Comparison of ENCODE assay signal across 9 cellular contexts in the genomic region with DNA sequence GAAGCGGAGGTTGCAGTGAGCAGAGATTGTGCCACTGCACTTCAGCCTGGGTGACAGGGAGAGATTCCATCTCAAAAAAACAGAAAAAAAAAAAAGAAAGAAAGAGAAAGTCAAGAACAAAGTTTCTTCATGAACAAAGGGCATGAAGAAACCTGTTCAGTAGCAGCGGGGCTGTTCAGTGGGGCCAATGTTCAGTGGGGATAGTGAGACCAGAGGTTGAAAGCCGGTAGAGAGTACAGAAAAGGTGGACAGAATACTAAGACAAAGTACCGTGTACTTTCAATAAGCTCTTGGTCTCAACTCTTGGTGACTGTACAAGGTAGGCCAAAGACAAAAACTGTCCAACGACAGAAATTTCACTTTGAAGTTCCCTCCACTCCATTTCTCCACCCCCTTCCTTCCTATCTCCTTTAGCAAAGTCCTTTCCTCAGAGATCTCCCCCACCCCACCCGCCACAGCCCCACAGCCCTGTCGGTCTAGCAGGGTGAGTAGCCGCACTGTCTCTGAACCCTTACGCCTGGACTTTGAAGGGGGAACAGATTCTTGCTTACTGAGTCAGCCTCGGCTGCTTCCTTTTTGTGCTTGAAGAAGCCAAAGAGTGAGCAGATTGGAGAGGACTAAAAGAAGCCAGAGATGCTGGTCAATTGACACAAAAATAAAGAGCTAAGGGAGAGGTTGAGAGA. TPM values are rescaled to one million over a fixed set of nuclear protein-coding genes. Genes with fewer than 3 reads are reported as not detected.
DNase-seq lines count a peak whose midpoint lies in the region; ATAC-seq and TF ChIP-seq lines count a peak whose summit lies in the region.
"Had no signal": no experiment of that assay in that cellular context is flagged by ENCODE, and none has a peak within 500 bp of the region (broad histone marks: within the 10 kb centered on the region; RNA-seq: fewer than 3 reads in every experiment).

No MANE protein-coding gene starts in this region.

- peaks cover 26% of the 10 kb centered on the region for H3K4me1 Mint-ChIP-seq in glutamatergic neuron (ENCODE audit: low read depth, unreplicated experiment)

- peak; percentile 20 for DNase-seq in 8988T
- peak; percentile 89 for DNase-seq in M059J (ENCODE audit: low read depth)
- peak; percentile 83 for DNase-seq in coronary artery (ENCODE audit: low spot score)
- DNase-seq in medulla oblongata (ENCODE audit: extremely low spot score), result peak; percentile 83
- no peak for DNase-seq in inferior parietal cortex (ENCODE audit: extremely low spot score)
- DNase-seq in glutamatergic neuron, result no peak
- no peak for DNase-seq in GM13977 (ENCODE audit: low spot score)
- DNase-seq: BE2C had no signal

- peak overlapping the region; percentile 14 to 78 for H3K27ac ChIP-seq in coronary artery

- in situ Hi-C loops in GM13977 (cut with MboI; ENCODE audit: low pct_unique_long_range_greater_than_20kb, low sequenced_read_pairs, unreplicated experiment), result no loop called here

- H3K9me3 Mint-ChIP-seq in glutamatergic neuron (ENCODE audit: unreplicated experiment), result peaks cover 17% of the 10 kb centered on the region

- no peaks in the 10 kb centered on the region for H3K36me3 Mint-ChIP-seq in glutamatergic neuron (ENCODE audit: unreplicated experiment)

- no peak overlapping the region for H3K4me3 ChIP-seq in coronary artery

- no peak overlapping the region for H3K4me3 Mint-ChIP-seq in glutamatergic neuron (ENCODE audit: unreplicated experiment)

- no peak for TF ChIP-seq CTCF in coronary artery (IDR thresholded peaks at IDR 0.05)
- TF ChIP-seq CTCF in glutamatergic neuron (IDR thresholded peaks at IDR 0.05; ENCODE audit: partially characterized antibody, unreplicated experiment), result no peak
- TF ChIP-seq CTCF in GM13977 (IDR thresholded peaks at IDR 0.05; ENCODE audit: extremely low read depth, insufficient read depth, missing control alignments), result no peak

- H3K27ac Mint-ChIP-seq in glutamatergic neuron (ENCODE audit: unreplicated experiment), result no peak overlapping the region

- no peak for ATAC-seq in HG03342 (IDR thresholded peaks at IDR 0.05; ENCODE audit: unreplicated experiment)

- H3K27me3 Mint-ChIP-seq in glutamatergic neuron (ENCODE audit: unreplicated experiment), result peaks cover 16% of the 10 kb centered on the region

RNA-seq across cellular contexts. Expression of a gene that starts 44.3 kb away (rescaled TPM):
- 24.0 and 31.6 TPM in 2 replicates for total RNA-seq in M059J (2014; rRNA removed; shearing (Covaris generic))
- total RNA-seq in glutamatergic neuron (ENCODE audit: unreplicated experiment), result 2.9 TPM

RNA-seq across cellular contexts. Expression of a gene that starts 57.9 kb away (rescaled TPM):
- 373 and 460 TPM in 2 replicates for total RNA-seq in M059J (2014; rRNA removed; shearing (Covaris generic))
- total RNA-seq in glutamatergic neuron (ENCODE audit: unreplicated experiment), result 124 TPM

Comparison
In these comparisons a context has a peak if more than half of its experiments do, and no peak if none do; other contexts are left out.
1. DNase-seq: peak in 8988T (single experiment), M059J (single experiment), coronary artery (single experiment) and medulla oblongata (single experiment); none in inferior parietal cortex (single experiment), glutamatergic neuron (single experiment) and GM13977 (single experiment).